21 cellular contexts compared by ENCODE assay signal in genomic region chr1:43824795-43825194, GRCh38.
DNase-seq lines count a peak whose midpoint lies in the region; ATAC-seq and TF ChIP-seq lines count a peak whose summit lies in the region.
"Had no signal": no experiment of that assay in that cellular context is flagged by ENCODE, and none has a peak within 500 bp of the region (broad histone marks: within the 10 kb centered on the region; RNA-seq: fewer than 3 reads in every experiment).

No MANE protein-coding gene starts in this region.

- dilution Hi-C loops in mammary epithelial cell (cut with HindIII; ENCODE audit: low sequenced_read_pairs), result no loop called here

- no peaks in the 10 kb centered on the region for H3K9me3 ChIP-seq in mammary epithelial cell (replicated peaks; ENCODE audit: insufficient read depth, low read length)
- no peaks in the 10 kb centered on the region for H3K9me3 ChIP-seq in breast epithelium
- H3K9me3 ChIP-seq in Karpas-422 (ENCODE audit: low read length), result no peaks in the 10 kb centered on the region
- H3K9me3 ChIP-seq in RWPE2 (ENCODE audit: severe bottlenecking), result no peaks in the 10 kb centered on the region
- H3K9me3 ChIP-seq in prostate gland, result no peaks in the 10 kb centered on the region
- peaks cover 0 to 2% of the 10 kb centered on the region in 2 donors for H3K9me3 ChIP-seq in neuronal stem cell (replicated peaks in 1 of 2; ENCODE audit: control insufficient read depth in 2 of 2, insufficient read depth in 1 of 2, low read depth in 1 of 2, low read length in 2 of 2)

- WGBS in mammary epithelial cell (ENCODE audit: low coverage, missing lambda C conversion rate), result 80% methylated on average over 1 of the region's 1 CpG
- 96% methylated on average over 1 of the region's 1 CpG for WGBS in prostate gland
- no CpG with 5 or more reads among the region's 1 CpG for WGBS in neuronal stem cell (ENCODE audit: extremely low coverage in 2 of 2, insufficient read length in 2 of 2, insufficient replicate concordance in 1 of 2), 2 donors

- BruUV-seq in mammary epithelial cell (replicated peaks; lab: Mats Ljungman, UMichigan), result no TSS peak

- no peak overlapping the region for H2BK12ac ChIP-seq in neuronal stem cell (ENCODE audit: low read length)

- H3K23ac ChIP-seq in neuronal stem cell (ENCODE audit: low read depth, low read length, poor library complexity), result no peak overlapping the region

- no peaks in the 10 kb centered on the region for H4K20me1 ChIP-seq in mammary epithelial cell (ENCODE audit: insufficient read depth, low read length)
- no peaks in the 10 kb centered on the region for H4K20me1 ChIP-seq in Karpas-422 (ENCODE audit: insufficient read depth, low read depth, low read length)

- peak; percentile 74 for ATAC-seq in RWPE2 (ENCODE audit: low read depth)
- no peak for ATAC-seq in HG02588 (IDR thresholded peaks at IDR 0.05; ENCODE audit: unreplicated experiment)
- ATAC-seq in GM21717 (IDR thresholded peaks at IDR 0.05; ENCODE audit: unreplicated experiment), result no peak
- ATAC-seq: Panc1 had no signal

- no peak for DNase-seq in mammary epithelial cell
- no peak for DNase-seq in breast epithelium (ENCODE audit: low spot score in 2 of 2)
- DNase-seq in Karpas-422, result peak; percentile 50
- DNase-seq in RWPE2 (ENCODE audit: low spot score), result no peak
- no peak for DNase-seq in prostate gland (ENCODE audit: low spot score)
- no peak for DNase-seq in neuronal stem cell (ENCODE audit: low spot score)
- DNase-seq: Calu3; KBM-7; MG63; NCI-H2029; NCI-H446; NCI-H524 treated with DMSO at 0.1 percent for 48 hours; NCI-H82; NK-92 treated with Interleukin-12 subunit alpha and Interleukin-12 subunit beta, amount 100 ng/mL, for 24 hours; SIG-M5; SW 1271 had no signal

- intact Hi-C loops in mammary epithelial cell (cut with micrococcal nuclease) (no loop called here), breast epithelium (cut with DNase I; ENCODE audit: low total_unique reads) (no loop called here), prostate gland (cut with DNase I) (no loop called here)

- no peak overlapping the region for H2BK15ac ChIP-seq in neuronal stem cell (ENCODE audit: low read length)

- H4K8ac ChIP-seq in neuronal stem cell (ENCODE audit: low read depth, low read length), result no peak overlapping the region

- H2AK5ac ChIP-seq in neuronal stem cell (ENCODE audit: low read depth, low read length), result no peak overlapping the region

- no peak overlapping the region for H3K4ac ChIP-seq in neuronal stem cell (ENCODE audit: low read length)

- peak overlapping the region; percentile 1 for H3K27ac ChIP-seq in mammary epithelial cell (ENCODE audit: insufficient read depth, low read depth, low read length)
- no peak overlapping the region for H3K27ac ChIP-seq in breast epithelium
- peak overlapping the region; percentile 65 for H3K27ac ChIP-seq in Karpas-422 (ENCODE audit: low read length)
- peak overlapping the region; percentile 86 for H3K27ac ChIP-seq in RWPE2 (ENCODE audit: poor library complexity, severe bottlenecking)
- H3K27ac ChIP-seq in prostate gland, result no peak overlapping the region
- no peak overlapping the region for H3K27ac ChIP-seq in neuronal stem cell (replicated peaks; ENCODE audit: low read length)
- H3K27ac ChIP-seq: 22Rv1, SK-N-MC had no signal

- H3K4me1 ChIP-seq in mammary epithelial cell (ENCODE audit: insufficient read depth, low read length), result peaks cover 32% of the 10 kb centered on the region
- H3K4me1 ChIP-seq in breast epithelium, result peaks cover 0 to 6% of the 10 kb centered on the region in 2 donors
- peaks cover 31% of the 10 kb centered on the region for H3K4me1 ChIP-seq in Karpas-422 (ENCODE audit: low read length)
- peaks cover 38% of the 10 kb centered on the region for H3K4me1 ChIP-seq in RWPE2 (ENCODE audit: insufficient read depth, poor library complexity, severe bottlenecking)
- H3K4me1 ChIP-seq in prostate gland (replicated peaks), result no peaks in the 10 kb centered on the region
- H3K4me1 ChIP-seq in neuronal stem cell (ENCODE audit: control insufficient read depth in 2 of 2, insufficient read depth in 1 of 2, low read depth in 1 of 2, low read length in 2 of 2), result no peaks in the 10 kb centered on the region

- H3K36me3 ChIP-seq in mammary epithelial cell (ENCODE audit: insufficient read depth, low read length), result no peaks in the 10 kb centered on the region
- no peaks in the 10 kb centered on the region for H3K36me3 ChIP-seq in breast epithelium
- H3K36me3 ChIP-seq in Karpas-422 (ENCODE audit: insufficient read depth, low read length), result peaks cover 2% of the 10 kb centered on the region; the same call in 1 of the 2 replicates
- peaks cover 15% of the 10 kb centered on the region; the same call in 1 of the 2 replicates for H3K36me3 ChIP-seq in RWPE2 (ENCODE audit: low read depth)
- no peaks in the 10 kb centered on the region for H3K36me3 ChIP-seq in prostate gland
- peaks cover 0 to 38% of the 10 kb centered on the region in 2 donors for H3K36me3 ChIP-seq in neuronal stem cell (replicated peaks in 1 of 2; ENCODE audit: control insufficient read depth in 2 of 2, insufficient read depth in 2 of 2, low read length in 2 of 2)

- in situ Hi-C loops in mammary epithelial cell (cut with MboI; ENCODE audit: low sequenced_read_pairs in 2 of 2), result no loop called here

- TF ChIP-seq CTCF in mammary epithelial cell (conservative IDR thresholded peaks at IDR 0.05 in 1 of 2, IDR thresholded peaks at IDR 0.05 in 1 of 2; ENCODE audit: extremely low read depth in 1 of 2, insufficient read depth in 1 of 2, low read depth in 1 of 2, low read length in 2 of 2), result no peak
- no peak for TF ChIP-seq CTCF in breast epithelium (IDR thresholded peaks at IDR 0.05)
- no peak for TF ChIP-seq CTCF in RWPE2 (IDR thresholded peaks at IDR 0.05; ENCODE audit: poor library complexity, severe bottlenecking)
- no peak for TF ChIP-seq CTCF in prostate gland (IDR thresholded peaks at IDR 0.05)

- H3K4me3 ChIP-seq in mammary epithelial cell (replicated peaks in 1 of 3; ENCODE audit: insufficient read depth in 1 of 3, low read depth in 2 of 3, low read length in 3 of 3) (no peak overlapping the region), breast epithelium (no peak overlapping the region), Karpas-422 (ENCODE audit: low read length) (no peak overlapping the region), RWPE2 (ENCODE audit: severe bottlenecking) (no peak overlapping the region), prostate gland (no peak overlapping the region), neuronal stem cell (ENCODE audit: low read length in 2 of 2) (no peak overlapping the region)
- H3K4me3 ChIP-seq: MG63, SK-N-MC had no signal

- H4K91ac ChIP-seq in neuronal stem cell (ENCODE audit: low read depth, low read length, poor library complexity), result no peak overlapping the region

- H2BK120ac ChIP-seq in neuronal stem cell (ENCODE audit: low read depth, low read length), result no peak overlapping the region

- no peak overlapping the region for H3K14ac ChIP-seq in neuronal stem cell (ENCODE audit: low read length)

- no peaks in the 10 kb centered on the region for H3K79me2 ChIP-seq in mammary epithelial cell (ENCODE audit: insufficient read depth, low read length)
- H3K79me2 ChIP-seq in Karpas-422 (ENCODE audit: low read length), result no peaks in the 10 kb centered on the region

- H3K9ac ChIP-seq in mammary epithelial cell (ENCODE audit: insufficient read depth, low read length) (no peak overlapping the region), Karpas-422 (ENCODE audit: low read length) (peak overlapping the region; percentile 20; the same call in 1 of the 2 replicates), neuronal stem cell (ENCODE audit: low read depth, low read length, poor library complexity) (no peak overlapping the region)

- no peaks in the 10 kb centered on the region for H3K79me1 ChIP-seq in neuronal stem cell (ENCODE audit: low read depth, low read length)

- TF ChIP-seq POLR2A in breast epithelium (IDR thresholded peaks at IDR 0.05), result no peak
- no peak for TF ChIP-seq POLR2A in prostate gland (IDR thresholded peaks at IDR 0.05)

- H3K27me3 ChIP-seq in mammary epithelial cell (ENCODE audit: insufficient read depth, low read length) (no peaks in the 10 kb centered on the region), breast epithelium (no peaks in the 10 kb centered on the region), Karpas-422 (ENCODE audit: low read length) (no peaks in the 10 kb centered on the region), RWPE2 (ENCODE audit: insufficient read depth, poor library complexity, severe bottlenecking) (no peaks in the 10 kb centered on the region), prostate gland (replicated peaks; ENCODE audit: insufficient read depth) (no peaks in the 10 kb centered on the region), neuronal stem cell (ENCODE audit: control insufficient read depth in 3 of 3, insufficient read depth in 3 of 3, low read depth in 1 of 3, low read length in 3 of 3) (no peaks in the 10 kb centered on the region)
- H3K27me3 ChIP-seq: MG63 had no signal

- CTCF ChIA-PET in mammary epithelial cell (lab: Charles Lee; ENCODE audit: low non-redundant PET), result no interaction called here

- no peak overlapping the region for H3K4me2 ChIP-seq in mammary epithelial cell (ENCODE audit: insufficient read depth, low read depth, low read length)
- peak overlapping the region; percentile 43 for H3K4me2 ChIP-seq in Karpas-422 (ENCODE audit: low read depth, low read length, poor library complexity, severe bottlenecking)
- H3K4me2 ChIP-seq in neuronal stem cell (ENCODE audit: insufficient read depth, low read length, poor library complexity, severe bottlenecking), result no peak overlapping the region

- no peak overlapping the region for H3K18ac ChIP-seq in neuronal stem cell (ENCODE audit: low read length)

- H2BK5ac ChIP-seq in neuronal stem cell (ENCODE audit: low read length), result no peak overlapping the region

- no peaks in the 10 kb centered on the region for H3K9me2 ChIP-seq in Karpas-422 (replicated peaks; ENCODE audit: insufficient read depth, low read length)

- H2AFZ ChIP-seq in mammary epithelial cell (ENCODE audit: low read depth, low read length) (no peak overlapping the region), Karpas-422 (ENCODE audit: low read length) (no peak overlapping the region), neuronal stem cell (ENCODE audit: low read length) (no peak overlapping the region)

Comparison
In these comparisons a context has a peak if more than half of its experiments do, and no peak if none do; other contexts are left out.
1. H3K27ac ChIP-seq: peak in mammary epithelial cell (single experiment), Karpas-422 (single experiment) and RWPE2 (single experiment); none in breast epithelium (0 of 2), prostate gland (0 of 2) and neuronal stem cell (single experiment).